ENCODE assay signal across 1 cellular context in the genomic region with DNA sequence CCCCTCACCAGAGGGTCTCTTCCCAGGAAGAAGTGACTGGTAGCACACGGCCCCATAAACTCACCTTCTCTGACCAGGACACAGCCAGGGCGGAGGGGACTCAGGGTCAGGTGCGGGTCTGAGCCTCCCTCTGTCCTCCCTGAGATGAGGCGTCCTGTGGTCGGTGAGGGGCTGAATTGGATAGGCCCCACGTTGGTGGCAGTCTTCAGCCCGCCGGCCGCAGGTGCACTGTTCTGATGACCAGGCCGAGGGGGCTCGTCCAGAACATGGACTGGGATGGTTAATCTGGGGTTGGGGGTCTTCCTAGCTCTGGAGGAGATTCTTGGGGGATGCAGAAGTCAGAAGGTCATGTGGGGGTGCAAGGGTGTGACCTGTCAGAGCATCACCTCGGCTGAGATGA.
TF ChIP-seq lines count a peak whose summit lies in the region.

No MANE protein-coding gene starts in this region.

TF ChIP-seq in H1, 55 proteins besides CTCF, POLR2A, EP300 and RAD21:
- TF ChIP-seq SIN3A (conservative IDR thresholded peaks at IDR 0.05 in 1 of 2, IDR thresholded peaks at IDR 0.05 in 1 of 2; ENCODE audit: low read depth in 1 of 2, low read length in 2 of 2): no peak
- no peak for TF ChIP-seq JUND (IDR thresholded peaks at IDR 0.05; ENCODE audit: low read length)
- TF ChIP-seq KDM4A (IDR thresholded peaks at IDR 0.05; ENCODE audit: low read depth, low read length, severe bottlenecking): no peak
- TF ChIP-seq RFX5 (IDR thresholded peaks at IDR 0.05; ENCODE audit: borderline replicate concordance, low read depth, low read length): no peak
